In the genomic region with DNA sequence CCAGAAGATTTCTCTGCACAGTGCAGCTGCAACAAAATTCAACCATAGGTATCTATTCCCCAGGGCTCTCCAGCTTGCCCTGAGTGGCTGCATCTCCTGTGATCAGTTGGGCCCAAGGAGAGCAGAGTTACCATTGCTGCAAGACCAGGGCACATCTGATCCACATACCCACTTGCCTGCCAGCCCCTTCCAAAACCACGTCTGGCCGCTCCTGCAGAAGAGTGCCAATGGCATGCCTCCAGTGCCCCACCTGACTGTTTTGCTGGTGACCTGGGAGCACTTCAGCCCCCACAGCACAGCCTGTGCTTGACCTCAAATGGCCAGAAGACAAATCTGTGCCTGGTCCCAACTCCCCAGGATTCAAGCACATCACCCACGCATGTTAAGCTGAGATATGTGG, we compare ENCODE assay signal across 6 cellular contexts.
"Had no signal": no experiment of that assay in that cellular context is flagged by ENCODE, and none has a peak within 500 bp of the region (broad histone marks: within the 10 kb centered on the region; RNA-seq: fewer than 3 reads in every experiment).

No MANE protein-coding gene starts in this region.

- ATAC-seq: HepG2, K562 had no signal

- H3K9ac ChIP-seq: KMS-11 had no signal

- H3K4me3 ChIP-seq: K562 had no signal

- H3K4me2 ChIP-seq: KMS-11 had no signal

- H3K27ac ChIP-seq: HL-60, KMS-11 had no signal

- DNase-seq: KBM-7, KG1 had no signal
